29 cellular contexts compared by ENCODE assay signal in genomic region chr6:44676246-44676790, GRCh38.
DNase-seq lines count a peak whose midpoint lies in the region; ATAC-seq, FAIRE-seq and TF ChIP-seq lines count a peak whose summit lies in the region.
"Had no signal": no experiment of that assay in that cellular context is flagged by ENCODE, and none has a peak within 500 bp of the region (broad histone marks: within the 10 kb centered on the region; RNA-seq: fewer than 3 reads in every experiment).

No MANE protein-coding gene starts in this region.

- no TSS peak for BruUV-seq in PC-3 (replicated peaks; lab: Mats Ljungman, UMichigan)

- H3K4me2 ChIP-seq in PC-3 (ENCODE audit: low read length), result peak overlapping the region; percentile 68
- peak overlapping the region; percentile 38 for H3K4me2 ChIP-seq in keratinocyte (ENCODE audit: control insufficient read depth, extremely low read depth, insufficient read depth, low read depth, low read length)

- no peaks in the 10 kb centered on the region for H3K79me2 ChIP-seq in PC-3 (ENCODE audit: low read length)
- H3K79me2 ChIP-seq in keratinocyte (ENCODE audit: control insufficient read depth, insufficient read depth, low read length), result no peaks in the 10 kb centered on the region

- H2AFZ ChIP-seq in PC-3 (ENCODE audit: low read length) (no peak overlapping the region), keratinocyte (ENCODE audit: control insufficient read depth, low read length) (no peak overlapping the region)

- peak; percentile 34 for FAIRE-seq in keratinocyte (lab: Jason Lieb, UNC)
- FAIRE-seq: A204.1, GM12878 had no signal

- POLR2A ChIA-PET in PC-3 (lab: Charles Lee; ENCODE audit: unreplicated experiment), result no interaction called here

- intact Hi-C loops in PC-3 (cut with micrococcal nuclease), result loop anchor here (10.0 kb wide), 2 partner anchors 148 to 248 kb away; no protein-coding TSS in a partner anchor

- peak; percentile 49 for DNase-seq in NCI-H748 (lab: John Stamatoyannopoulos, UW; ENCODE audit: unreplicated experiment)
- no peak for DNase-seq in NCI-H748 treated with DMSO at 0.1 percent for 48 hours (lab: John Stamatoyannopoulos, UW)
- DNase-seq in BE2C, result peak; percentile 48
- no peak for DNase-seq in PC-3
- no peak for DNase-seq in keratinocyte (ENCODE audit: low read depth, low spot score)
- no peak for DNase-seq in SK-N-DZ (ENCODE audit: low spot score)
- DNase-seq: activated CD4-positive, alpha-beta memory T cell treated with anti-CD3 and anti-CD28 coated beads for 36 hours; activated CD4-positive, CD25-positive, alpha-beta regulatory T cell treated with anti-CD3 and anti-CD28 coated beads, Interleukin-2, amount 50 U/mL, for 72 hours; activated effector memory CD4-positive, alpha-beta T cell treated with Interleukin-2 at 50 U/mL for 16 hours; activated naive CD8-positive, alpha-beta T cell treated with anti-CD3 and anti-CD28 coated beads for 36 hours; anterior cingulate cortex; CD4-positive, CD25-positive, alpha-beta regulatory T cell; cortex of kidney; effector memory CD4-positive, alpha-beta T cell; EL; Kasumi-1; NCI-H1436; NCI-H2107; NCI-H446 treated with DMSO at 0.1 percent for 48 hours; NK-92 treated with Interleukin-12 subunit alpha and Interleukin-12 subunit beta, amount 100 ng/mL, for 24 hours; right cardiac atrium; stimulated activated CD4-positive, alpha-beta T cell treated with anti-CD3 and anti-CD28 coated beads, Interleukin-12 subunit alpha, Interleukin-12 subunit beta, amount 100 ng/mL, for 4 hours; stimulated activated CD4-positive, alpha-beta T cell treated with anti-CD3 and anti-CD28 coated beads, Interleukin-2, amount 100 ng/mL, for 48 hours; thyroid gland had no signal

- H4K20me1 ChIP-seq in PC-3 (ENCODE audit: low read length) (no peaks in the 10 kb centered on the region), keratinocyte (ENCODE audit: control insufficient read depth, extremely low read depth, insufficient read depth, low read length) (no peaks in the 10 kb centered on the region)

- H3K27me3 ChIP-seq in BE2C, result no peaks in the 10 kb centered on the region
- no peaks in the 10 kb centered on the region for H3K27me3 ChIP-seq in PC-3 (ENCODE audit: low read length)
- H3K27me3 ChIP-seq in keratinocyte (ENCODE audit: control insufficient read depth, extremely low read depth, insufficient read depth, low read length), result no peaks in the 10 kb centered on the region
- H3K27me3 ChIP-seq: thyroid gland had no signal

- no peak for TF ChIP-seq CTCF in BE2C (IDR thresholded peaks at IDR 0.05; ENCODE audit: low read depth, low read length)
- no peak for TF ChIP-seq CTCF in PC-3 (conservative IDR thresholded peaks at IDR 0.05; ENCODE audit: low read depth, low read length)
- no peak for TF ChIP-seq CTCF in keratinocyte (optimal IDR thresholded peaks at IDR 0.05 in 1 of 3, IDR thresholded peaks at IDR 0.05 in 1 of 3, conservative IDR thresholded peaks at IDR 0.05 in 1 of 3; ENCODE audit: extremely low read depth in 1 of 3, insufficient read depth in 2 of 3, low read length in 3 of 3)

- H3F3A ChIP-seq in PC-3 (ENCODE audit: low read length, unreplicated experiment), result peaks cover 16% of the 10 kb centered on the region

- H3K4me1 ChIP-seq in BE2C (no peaks in the 10 kb centered on the region), PC-3 (ENCODE audit: insufficient read depth, low read length) (peaks cover 49% of the 10 kb centered on the region), keratinocyte (ENCODE audit: control insufficient read depth, extremely low read depth, insufficient read depth, low read length) (peaks cover 56% of the 10 kb centered on the region)
- H3K4me1 ChIP-seq: HAP-1, thyroid gland had no signal

- peak overlapping the region; percentile 72 for H3K9ac ChIP-seq in PC-3 (ENCODE audit: low read length)
- no peak overlapping the region for H3K9ac ChIP-seq in keratinocyte (ENCODE audit: control insufficient read depth, extremely low read depth, insufficient read depth, low read length)

- H3K4me3 ChIP-seq in BE2C (ENCODE audit: low read depth, low read length) (no peak overlapping the region), PC-3 (ENCODE audit: low read length) (peak overlapping the region; percentile 36; the same call in 1 of the 2 replicates), keratinocyte (ENCODE audit: control insufficient read depth in 2 of 3, extremely low read depth in 1 of 3, insufficient read depth in 2 of 3, low read depth in 1 of 3, low read length in 3 of 3) (no peak overlapping the region)
- H3K4me3 ChIP-seq: GM12878, HAP-1, thyroid gland had no signal

- CTCF ChIA-PET in PC-3 (lab: Charles Lee), result interaction anchor here (1.4 to 1.8 kb wide), 3 partner anchors 21 to 1246 kb away, joined by 7 read pairs; no protein-coding TSS in a partner anchor

- ATAC-seq in PC-3 (no peak; the same call in 1 of the 2 replicates), GM19397 (IDR thresholded peaks at IDR 0.05; ENCODE audit: unreplicated experiment) (no peak), GM18867 (IDR thresholded peaks at IDR 0.05; ENCODE audit: unreplicated experiment) (no peak)
- ATAC-seq: GM12878, right cardiac atrium had no signal

- dilution Hi-C loops in keratinocyte (cut with MboI; ENCODE audit: extremely low pct_ligation_motif_present, low sequenced_read_pairs), result no loop called here

- H3K36me3 ChIP-seq in BE2C (no peaks in the 10 kb centered on the region), PC-3 (ENCODE audit: low read depth, low read length) (no peaks in the 10 kb centered on the region), keratinocyte (ENCODE audit: control insufficient read depth in 2 of 2, extremely low read depth in 1 of 2, insufficient read depth in 2 of 2, low read length in 2 of 2) (no peaks in the 10 kb centered on the region)
- H3K36me3 ChIP-seq: HAP-1, thyroid gland had no signal

- H3K9me1 ChIP-seq in keratinocyte (ENCODE audit: control insufficient read depth, extremely low read depth, insufficient read depth, low read length), result no peaks in the 10 kb centered on the region

- no peaks in the 10 kb centered on the region for H3K9me2 ChIP-seq in PC-3 (replicated peaks; ENCODE audit: low read length)

- H3K9me3 ChIP-seq in BE2C, result no peaks in the 10 kb centered on the region
- no peaks in the 10 kb centered on the region for H3K9me3 ChIP-seq in PC-3 (ENCODE audit: low read length)
- H3K9me3 ChIP-seq in keratinocyte (ENCODE audit: control insufficient read depth, low read depth, low read length), result no peaks in the 10 kb centered on the region
- H3K9me3 ChIP-seq: HAP-1, thyroid gland had no signal

- H3K27ac ChIP-seq in PC-3 (ENCODE audit: low read length), result peak overlapping the region; percentile 97
- H3K27ac ChIP-seq in keratinocyte (ENCODE audit: control insufficient read depth, insufficient read depth, low read length), result peak overlapping the region; percentile 77
- H3K27ac ChIP-seq: thyroid gland had no signal

Comparison
In these comparisons a context has a peak if more than half of its experiments do, and no peak if none do; other contexts are left out.
1. DNase-seq: peak in NCI-H748 (single experiment) and BE2C (single experiment); none in NCI-H748 treated with DMSO at 0.1 percent for 48 hours (single experiment), PC-3 (single experiment), keratinocyte (single experiment) and SK-N-DZ (single experiment).